ENCODE assay signal across 18 cellular contexts in the genomic region with DNA sequence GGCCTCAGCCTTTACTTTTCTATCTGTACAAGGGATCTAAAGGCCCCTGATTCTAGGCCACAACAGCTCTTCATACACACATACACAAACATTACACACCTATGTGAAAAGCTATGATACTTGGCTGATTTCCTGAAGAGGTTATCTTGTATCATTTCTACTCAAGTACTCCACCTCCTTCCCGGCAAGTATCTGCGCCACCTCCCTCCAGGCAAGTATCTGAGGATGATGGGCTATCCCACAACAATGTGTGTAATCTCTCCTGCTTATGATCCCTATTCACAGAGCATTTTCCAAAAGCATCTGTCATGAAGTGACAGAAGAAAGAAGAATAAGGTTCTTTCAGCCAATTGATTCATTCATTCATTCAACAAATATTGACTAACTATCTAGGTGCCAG. TPM values are rescaled to one million over a fixed set of nuclear protein-coding genes. Genes with fewer than 3 reads are reported as not detected.
DNase-seq lines count a peak whose midpoint lies in the region; ATAC-seq lines count a peak whose summit lies in the region.
"Had no signal": no experiment of that assay in that cellular context is flagged by ENCODE, and none has a peak within 500 bp of the region (broad histone marks: within the 10 kb centered on the region; RNA-seq: fewer than 3 reads in every experiment).

No MANE protein-coding gene starts in this region.

- no peak overlapping the region for H3K4me3 ChIP-seq in mesendoderm (ENCODE audit: low read length)
- H3K4me3 ChIP-seq: lung, prostate gland, skin epidermis, tibial nerve had no signal

- ATAC-seq in GM21723 (IDR thresholded peaks at IDR 0.05; ENCODE audit: unreplicated experiment) (no peak), GM21360 (IDR thresholded peaks at IDR 0.05; ENCODE audit: unreplicated experiment) (no peak), HG02678 (IDR thresholded peaks at IDR 0.05; ENCODE audit: unreplicated experiment) (no peak)

- no CpG with 5 or more reads among the region's 2 CpGs for WGBS in mesendoderm (ENCODE audit: extremely low coverage, insufficient coverage, low lambda C conversion rate)

- H3K18ac ChIP-seq in mesendoderm (ENCODE audit: low read length) = peak overlapping the region; percentile 7

- H4K5ac ChIP-seq in mesendoderm (ENCODE audit: low read length) = no peak overlapping the region

- H3K79me1 ChIP-seq in mesendoderm (ENCODE audit: low read length) = peaks cover 34% of the 10 kb centered on the region

- H3K36me3 ChIP-seq in mesendoderm (ENCODE audit: control insufficient read depth, insufficient read depth, low read length) = no peaks in the 10 kb centered on the region
- H3K36me3 ChIP-seq: prostate gland, tibial nerve had no signal

- no peak overlapping the region for H4K8ac ChIP-seq in mesendoderm (ENCODE audit: low read depth, low read length)

- no peak overlapping the region for H2BK120ac ChIP-seq in mesendoderm (ENCODE audit: low read depth, low read length)

- peak; percentile 38 for DNase-seq in NCI-H69 (lab: John Stamatoyannopoulos, UW)
- DNase-seq in mesendoderm = no peak
- DNase-seq: activated CD4-positive, alpha-beta T cell treated with anti-CD3 and anti-CD28 coated beads for 48 hours; activated naive CD8-positive, alpha-beta T cell treated with anti-CD3 and anti-CD28 coated beads for 36 hours; MM.1S; naive B cell; SHP77 treated with DMSO at 0.1 percent for 48 hours; stimulated activated naive CD4-positive, alpha-beta T cell; T-helper 1 cell had no signal

- H3K56ac ChIP-seq in mesendoderm (ENCODE audit: low read length) = no peak overlapping the region

- H2AK5ac ChIP-seq in mesendoderm (ENCODE audit: low read length) = no peak overlapping the region

- H3K27ac ChIP-seq in angular gyrus (ENCODE audit: low read depth, low read length) (peak overlapping the region; percentile 58), mesendoderm (ENCODE audit: low read depth, low read length) (no peak overlapping the region), temporal lobe (ENCODE audit: low read depth, low read length) (peak overlapping the region; percentile 2)
- H3K27ac ChIP-seq: prostate gland had no signal

- no peak overlapping the region for H3K23ac ChIP-seq in mesendoderm (ENCODE audit: low read length)

- no peak overlapping the region for H3K9ac ChIP-seq in mesendoderm (ENCODE audit: low read length)

- H3K4me2 ChIP-seq in mesendoderm (ENCODE audit: low read length) = no peak overlapping the region

- H2BK15ac ChIP-seq in mesendoderm (replicated peaks; ENCODE audit: low read depth) = no peak overlapping the region

- H3K27me3 ChIP-seq in mesendoderm (ENCODE audit: insufficient read depth, low read length, poor library complexity) = no peaks in the 10 kb centered on the region
- H3K27me3 ChIP-seq: tibial nerve had no signal

- no peak overlapping the region for H3K4ac ChIP-seq in mesendoderm (ENCODE audit: low read depth, low read length)

- no peak overlapping the region for H2BK5ac ChIP-seq in mesendoderm (ENCODE audit: low read length)

- peaks cover 25% of the 10 kb centered on the region for H3K4me1 ChIP-seq in mesendoderm (ENCODE audit: control insufficient read depth, low read depth, low read length)
- H3K4me1 ChIP-seq: prostate gland had no signal

- peaks cover 55% of the 10 kb centered on the region for H3K79me2 ChIP-seq in mesendoderm (ENCODE audit: control insufficient read depth, insufficient read depth, low read length)

RNA-seq across cellular contexts. Expression of a gene that starts 36.8 kb away (rescaled TPM):
- polyA plus RNA-seq in mesendoderm (2013, experiment 1 of 2) = 11.2 TPM
- 11.4 TPM for polyA plus RNA-seq in mesendoderm (2013, experiment 2 of 2)
- total RNA-seq in temporal lobe = 52.6 TPM
